Comparison of ENCODE assay signal across 15 cellular contexts in the genomic region with DNA sequence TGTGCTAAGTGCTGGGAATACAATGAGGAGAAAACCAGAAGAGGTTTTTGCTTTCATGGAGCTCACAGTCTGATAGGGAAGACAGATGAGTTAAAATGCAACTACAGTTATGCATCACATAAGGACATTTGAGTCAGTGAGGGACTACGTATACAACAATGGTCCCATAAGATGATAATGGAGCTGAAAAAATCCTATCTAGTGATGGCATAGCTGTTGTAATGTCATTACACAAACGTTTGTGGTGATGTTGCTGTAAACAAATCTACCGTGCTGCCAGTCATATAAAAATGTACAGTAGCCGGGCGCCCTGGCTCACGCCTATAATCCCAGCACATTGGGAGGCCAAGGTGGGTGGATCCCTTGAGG.
DNase-seq lines count a peak whose midpoint lies in the region; ATAC-seq and TF ChIP-seq lines count a peak whose summit lies in the region.
"Had no signal": no experiment of that assay in that cellular context is flagged by ENCODE, and none has a peak within 500 bp of the region (broad histone marks: within the 10 kb centered on the region; RNA-seq: fewer than 3 reads in every experiment).

No MANE protein-coding gene starts in this region.

- no peak for TF ChIP-seq CTCF in thyroid gland (IDR thresholded peaks at IDR 0.05)

- no peak overlapping the region for H3K27ac ChIP-seq in thyroid gland
- H3K27ac ChIP-seq: dorsolateral prefrontal cortex, HL-60, RWPE1, testis had no signal

- H3K27me3 Mint-ChIP-seq in T-helper 2 cell treated with Interferon-gamma antibody and Interleukin-4, amounts not matched to agents 5 μg/mL and 100 μg/mL, for 36 hours (ENCODE audit: low read depth) = no peaks in the 10 kb centered on the region
- peaks cover 56% of the 10 kb centered on the region for H3K27me3 Mint-ChIP-seq in T-helper 17 cell

- no peaks in the 10 kb centered on the region for H3K4me1 ChIP-seq in thyroid gland
- H3K4me1 ChIP-seq: testis had no signal

- ATAC-seq in GM18858 (IDR thresholded peaks at IDR 0.05; ENCODE audit: unreplicated experiment) (peak; percentile 54), GM21390 (IDR thresholded peaks at IDR 0.05; ENCODE audit: unreplicated experiment) (peak; percentile 41), HG02981 (IDR thresholded peaks at IDR 0.05; ENCODE audit: unreplicated experiment) (peak; percentile 30), left lobe of liver (no peak), T-helper 17 cell (no peak)

- no peak overlapping the region for H3K4me3 ChIP-seq in thyroid gland (replicated peaks in 1 of 3)
- H3K4me3 ChIP-seq: dorsolateral prefrontal cortex, testis had no signal

- peak; percentile 14 for DNase-seq in T-helper 2 cell treated with Interferon-gamma antibody and Interleukin-4, amounts not matched to agents 5 μg/mL and 100 μg/mL, for 36 hours (ENCODE audit: low spot score)
- DNase-seq in thyroid gland (no peak), left lobe of liver (ENCODE audit: low spot score) (no peak), T-helper 17 cell (no peak), anterior cingulate cortex (lab: John Stamatoyannopoulos, UW) (no peak)
- DNase-seq: CD4-positive, CD25-positive, alpha-beta regulatory T cell; dorsolateral prefrontal cortex; NCI-H446 treated with DMSO at 0.1 percent for 48 hours; testis had no signal

- H3K9me3 Mint-ChIP-seq in T-helper 2 cell treated with Interferon-gamma antibody and Interleukin-4, amounts not matched to agents 5 μg/mL and 100 μg/mL, for 36 hours = no peaks in the 10 kb centered on the region
- H3K9me3 Mint-ChIP-seq: CD4-positive, CD25-positive, alpha-beta regulatory T cell had no signal

- no peaks in the 10 kb centered on the region for H3K36me3 ChIP-seq in thyroid gland

- H3K36me3 Mint-ChIP-seq in T-helper 2 cell treated with Interferon-gamma antibody and Interleukin-4, amounts not matched to agents 5 μg/mL and 100 μg/mL, for 36 hours (ENCODE audit: low read depth) = no peaks in the 10 kb centered on the region
- H3K36me3 Mint-ChIP-seq in T-helper 17 cell (ENCODE audit: low read depth) = no peaks in the 10 kb centered on the region
- H3K36me3 Mint-ChIP-seq: CD4-positive, CD25-positive, alpha-beta regulatory T cell had no signal

- intact Hi-C loops in thyroid gland (cut with DNase I) = loop anchor here (5.0 kb wide), 1 partner anchor 526 kb away; no protein-coding TSS in a partner anchor

- no peak for TF ChIP-seq POLR2A in thyroid gland (IDR thresholded peaks at IDR 0.05)

- H3K4me1 Mint-ChIP-seq in T-helper 2 cell treated with Interferon-gamma antibody and Interleukin-4, amounts not matched to agents 5 μg/mL and 100 μg/mL, for 36 hours (ENCODE audit: low read depth) = peaks cover 17% of the 10 kb centered on the region
- peaks cover 2% of the 10 kb centered on the region for H3K4me1 Mint-ChIP-seq in T-helper 17 cell
- H3K4me1 Mint-ChIP-seq: CD4-positive, CD25-positive, alpha-beta regulatory T cell had no signal

- WGBS in thyroid gland, 2 donors = 81 to 88% methylated on average over 6 of the region's 6 CpGs

- no peaks in the 10 kb centered on the region for H3K9me3 ChIP-seq in thyroid gland
- no peaks in the 10 kb centered on the region for H3K9me3 ChIP-seq in T-helper 17 cell (ENCODE audit: control insufficient read depth, low read length, poor library complexity, severe bottlenecking)
- H3K9me3 ChIP-seq: testis had no signal

- H3K4me3 Mint-ChIP-seq in T-helper 2 cell treated with Interferon-gamma antibody and Interleukin-4, amounts not matched to agents 5 μg/mL and 100 μg/mL, for 36 hours = peak overlapping the region; percentile 10
- no peak overlapping the region for H3K4me3 Mint-ChIP-seq in T-helper 17 cell
- H3K4me3 Mint-ChIP-seq: CD4-positive, CD25-positive, alpha-beta regulatory T cell; nephron had no signal

- no peaks in the 10 kb centered on the region for H3K27me3 ChIP-seq in thyroid gland
- H3K27me3 ChIP-seq: testis had no signal

- peak overlapping the region; percentile 50 for H3K27ac Mint-ChIP-seq in T-helper 2 cell treated with Interferon-gamma antibody and Interleukin-4, amounts not matched to agents 5 μg/mL and 100 μg/mL, for 36 hours
- H3K27ac Mint-ChIP-seq in T-helper 17 cell = no peak overlapping the region
- H3K27ac Mint-ChIP-seq: CD4-positive, CD25-positive, alpha-beta regulatory T cell; nephron had no signal

Comparison
In these comparisons a context has a peak if more than half of its experiments do, and no peak if none do; other contexts are left out.
1. ATAC-seq: peak in GM18858 (single experiment), GM21390 (single experiment) and HG02981 (single experiment); none in left lobe of liver (single experiment) and T-helper 17 cell (single experiment).